Comparison of ENCODE assay signal across 19 cellular contexts in genomic region chr9:138016406-138017187, GRCh38.
A peak's percentile ranks its signal among the peaks of the same experiment; 100 is the strongest.
DNase-seq lines count a peak whose midpoint lies in the region; ATAC-seq and TF ChIP-seq lines count a peak whose summit lies in the region.
"Had no signal": no experiment of that assay in that cellular context is flagged by ENCODE, and none has a peak within 500 bp of the region (broad histone marks: within the 10 kb centered on the region; RNA-seq: fewer than 3 reads in every experiment).

No MANE protein-coding gene starts in this region.

- no peaks in the 10 kb centered on the region for H3K36me3 Mint-ChIP-seq in CD14-positive monocyte
- peaks cover 14% of the 10 kb centered on the region for H3K36me3 Mint-ChIP-seq in glutamatergic neuron (ENCODE audit: unreplicated experiment)
- H3K36me3 Mint-ChIP-seq: CD4-positive, alpha-beta memory T cell; IgD-negative memory B cell had no signal

- no peaks in the 10 kb centered on the region for H3K79me2 ChIP-seq in osteoblast (ENCODE audit: insufficient read depth, low read length)

- H3K4me1 ChIP-seq in BLaER1 (peaks cover 56% of the 10 kb centered on the region), osteoblast (ENCODE audit: insufficient read depth, low read length) (no peaks in the 10 kb centered on the region)

- no peaks in the 10 kb centered on the region for H3K9me3 ChIP-seq in BLaER1
- no peaks in the 10 kb centered on the region for H3K9me3 ChIP-seq in osteoblast (ENCODE audit: low read depth, low read length)
- H3K9me3 ChIP-seq in WERI-Rb-1 (ENCODE audit: severe bottlenecking): no peaks in the 10 kb centered on the region

- 0 out of 2 replicates have a peak, but pooled peaks cover 12% of the 10 kb centered on the region for H4K20me1 ChIP-seq in BLaER1
- no peaks in the 10 kb centered on the region for H4K20me1 ChIP-seq in osteoblast (ENCODE audit: insufficient read depth, low read length)

- no peak for TF ChIP-seq CTCF in CD14-positive monocyte (IDR thresholded peaks at IDR 0.05)
- no peak for TF ChIP-seq CTCF in glutamatergic neuron (IDR thresholded peaks at IDR 0.05; ENCODE audit: partially characterized antibody, unreplicated experiment)
- TF ChIP-seq CTCF in osteoblast (IDR thresholded peaks at IDR 0.05; ENCODE audit: extremely low read depth, low read depth, low read length): no peak
- no peak for TF ChIP-seq CTCF in WERI-Rb-1 (IDR thresholded peaks at IDR 0.05; ENCODE audit: low read depth, low read length)

- H3K27me3 ChIP-seq in BLaER1 (peaks cover 12% of the 10 kb centered on the region), osteoblast (ENCODE audit: insufficient read depth, low read length) (no peaks in the 10 kb centered on the region), WERI-Rb-1 (ENCODE audit: insufficient read depth, low read depth, severe bottlenecking) (no peaks in the 10 kb centered on the region)

- H3K27me3 Mint-ChIP-seq in CD14-positive monocyte (ENCODE audit: low read depth in 3 of 3) (peaks cover 6 to 10% (median 7%) of the 10 kb centered on the region in 3 donors), glutamatergic neuron (ENCODE audit: unreplicated experiment) (peaks cover 17% of the 10 kb centered on the region)
- H3K27me3 Mint-ChIP-seq: IgD-negative memory B cell had no signal

- no peak overlapping the region for H2AFZ ChIP-seq in osteoblast (ENCODE audit: low read length)
- H2AFZ ChIP-seq: GM23338 had no signal

- H3K27ac ChIP-seq in BLaER1 (no peak overlapping the region), osteoblast (ENCODE audit: low read depth, low read length) (no peak overlapping the region), WERI-Rb-1 (no peak overlapping the region)
- H3K27ac ChIP-seq: C4-2B had no signal

- H3K27ac Mint-ChIP-seq in CD14-positive monocyte: no peak overlapping the region
- H3K27ac Mint-ChIP-seq in glutamatergic neuron (ENCODE audit: unreplicated experiment): peak overlapping the region; percentile 24
- H3K27ac Mint-ChIP-seq: B cell; CD4-positive, alpha-beta memory T cell; GM23338; HFFc6 had no signal

- H3K4me2 ChIP-seq in BLaER1 (peak overlapping the region; percentile 74), osteoblast (ENCODE audit: insufficient read depth, low read length) (no peak overlapping the region)
- H3K4me2 ChIP-seq: GM23338 had no signal

- H3K9ac ChIP-seq in BLaER1: no peak overlapping the region

- ATAC-seq in GM19035 (IDR thresholded peaks at IDR 0.05; ENCODE audit: unreplicated experiment): no peak
- ATAC-seq: GM12878, GM23338, HCT116, HepG2 had no signal

- intact Hi-C loops in CD14-positive monocyte (cut with micrococcal nuclease): no loop called here

- H3K9me3 Mint-ChIP-seq in CD14-positive monocyte (no peaks in the 10 kb centered on the region), glutamatergic neuron (ENCODE audit: unreplicated experiment) (peaks cover 28% of the 10 kb centered on the region)
- H3K9me3 Mint-ChIP-seq: GM23338, IgD-negative memory B cell had no signal

- DNase-seq in CD14-positive monocyte (ENCODE audit: low spot score): peak; percentile 22
- DNase-seq in glutamatergic neuron: no peak
- DNase-seq in osteoblast (ENCODE audit: insufficient read length, low spot score, missing footprints): peak; percentile 65
- no peak for DNase-seq in WERI-Rb-1
- no peak for DNase-seq in NCI-H2107 treated with DMSO at 0.1 percent for 48 hours (lab: John Stamatoyannopoulos, UW; ENCODE audit: unreplicated experiment)
- DNase-seq: CD4-positive, alpha-beta memory T cell; DND-41; EL; HFFc6; KBM-7 had no signal

- H3K4me3 ChIP-seq in BLaER1 (no peak overlapping the region), osteoblast (ENCODE audit: insufficient read depth, low read length) (no peak overlapping the region), WERI-Rb-1 (ENCODE audit: low read depth, low read length) (no peak overlapping the region)
- H3K4me3 ChIP-seq: GM12878, GM23338 had no signal

- H3K4me3 Mint-ChIP-seq in CD14-positive monocyte: no peak overlapping the region
- peak overlapping the region; percentile 21 for H3K4me3 Mint-ChIP-seq in glutamatergic neuron (ENCODE audit: unreplicated experiment)
- H3K4me3 Mint-ChIP-seq: B cell; CD4-positive, alpha-beta memory T cell; GM23338; HFFc6; IgD-negative memory B cell had no signal

- H3K4me1 Mint-ChIP-seq in CD14-positive monocyte: no peaks in the 10 kb centered on the region
- H3K4me1 Mint-ChIP-seq in glutamatergic neuron (ENCODE audit: low read depth, unreplicated experiment): peaks cover 37% of the 10 kb centered on the region

- H3K36me3 ChIP-seq in BLaER1: no peaks in the 10 kb centered on the region
- H3K36me3 ChIP-seq in osteoblast (ENCODE audit: insufficient read depth, low read length): no peaks in the 10 kb centered on the region
- H3K36me3 ChIP-seq in WERI-Rb-1: peaks cover 3% of the 10 kb centered on the region; the same call in 1 of the 2 replicates

Comparison
In these comparisons a context has a peak if more than half of its experiments do, and no peak if none do; other contexts are left out.
1. DNase-seq: peak in CD14-positive monocyte (single experiment) and osteoblast (single experiment); none in glutamatergic neuron (single experiment), WERI-Rb-1 (single experiment) and NCI-H2107 treated with DMSO at 0.1 percent for 48 hours (single experiment).